11 cellular contexts compared by ENCODE assay signal in genomic region chr16:4612474-4612931, GRCh38. TPM values are rescaled to one million over a fixed set of nuclear protein-coding genes. Genes with fewer than 3 reads are reported as not detected.
DNase-seq lines count a peak whose midpoint lies in the region; ATAC-seq and TF ChIP-seq lines count a peak whose summit lies in the region.
"Had no signal": no experiment of that assay in that cellular context is flagged by ENCODE, and none has a peak within 500 bp of the region (broad histone marks: within the 10 kb centered on the region; RNA-seq: fewer than 3 reads in every experiment).

No MANE protein-coding gene starts in this region.

- H3K4me3 ChIP-seq in NB4 (ENCODE audit: low read depth, low read length) (peak overlapping the region; percentile 25), epithelial cell of esophagus (ENCODE audit: low read length) (peak overlapping the region; percentile 76)

- H3K4me1 Mint-ChIP-seq in progenitor cell of endocrine pancreas (ENCODE audit: low read depth) (peaks cover 14% of the 10 kb centered on the region), osteocyte (ENCODE audit: unreplicated experiment) (peaks cover 34% of the 10 kb centered on the region)

- peak; percentile 22 for TF ChIP-seq CTCF in NB4 (IDR thresholded peaks at IDR 0.05; ENCODE audit: low read depth, low read length)
- TF ChIP-seq CTCF in epithelial cell of esophagus (IDR thresholded peaks at IDR 0.05; ENCODE audit: insufficient read depth, low read depth, low read length, missing control alignments): no peak
- no peak for TF ChIP-seq CTCF in progenitor cell of endocrine pancreas (IDR thresholded peaks at IDR 0.05; ENCODE audit: unreplicated experiment)
- no peak for TF ChIP-seq CTCF in osteocyte (IDR thresholded peaks at IDR 0.05)

- DNase-seq in ELF-1 (ENCODE audit: low read depth, low spot score): peak; percentile 69
- DNase-seq in NB4 (ENCODE audit: low read depth): peak; percentile 49
- no peak for DNase-seq in epithelial cell of esophagus (ENCODE audit: low read depth)
- DNase-seq in progenitor cell of endocrine pancreas (ENCODE audit: low spot score, unreplicated experiment): no peak
- no peak for DNase-seq in NCI-H510A treated with DMSO at 0.1 percent for 48 hours (lab: John Stamatoyannopoulos, UW)
- DNase-seq in NCI-H2107 (lab: John Stamatoyannopoulos, UW): no peak
- no peak for DNase-seq in osteocyte (ENCODE audit: extremely low spot score, unreplicated experiment)
- DNase-seq: left lung; NCI-H1417 treated with DMSO at 0.1 percent for 48 hours; stimulated activated naive CD8-positive, alpha-beta T cell treated with anti-CD3 and anti-CD28 coated beads, Interleukin-15, Interleukin-2, amounts not matched to agents 100 U/mL and 50 U/mL, for 24 hours had no signal

- peak overlapping the region; percentile 74 for H3K4me3 Mint-ChIP-seq in progenitor cell of endocrine pancreas (ENCODE audit: low read depth)
- H3K4me3 Mint-ChIP-seq in osteocyte (ENCODE audit: unreplicated experiment): no peak overlapping the region

- H3K36me3 Mint-ChIP-seq in progenitor cell of endocrine pancreas (ENCODE audit: insufficient read depth) (no peaks in the 10 kb centered on the region), osteocyte (ENCODE audit: unreplicated experiment) (no peaks in the 10 kb centered on the region)

- H3K27me3 Mint-ChIP-seq in progenitor cell of endocrine pancreas (no peaks in the 10 kb centered on the region), osteocyte (ENCODE audit: unreplicated experiment) (no peaks in the 10 kb centered on the region)

- H3K9me3 Mint-ChIP-seq in progenitor cell of endocrine pancreas (ENCODE audit: low read depth): no peaks in the 10 kb centered on the region
- H3K9me3 Mint-ChIP-seq in osteocyte (ENCODE audit: unreplicated experiment): no peaks in the 10 kb centered on the region

- TF ChIP-seq POLR2A in NB4 (IDR thresholded peaks at IDR 0.05; ENCODE audit: extremely low read depth, insufficient read length): no peak
- TF ChIP-seq POLR2A in GM18505 (IDR thresholded peaks at IDR 0.05; ENCODE audit: borderline replicate concordance, extremely low read depth, insufficient read depth, insufficient read length): no peak

- ATAC-seq in GM18505 (IDR thresholded peaks at IDR 0.05; ENCODE audit: unreplicated experiment): no peak
- ATAC-seq: left lung; stimulated activated naive CD8-positive, alpha-beta T cell treated with anti-CD3 and anti-CD28 coated beads, Interleukin-15, Interleukin-2, amounts not matched to agents 100 U/mL and 50 U/mL, for 24 hours had no signal

- H3K27ac Mint-ChIP-seq in progenitor cell of endocrine pancreas (no peak overlapping the region), osteocyte (ENCODE audit: unreplicated experiment) (no peak overlapping the region)

RNA-seq across cellular contexts. Expression of gene UBALD1, which starts 2.2 kb away (rescaled TPM):
- 39.0 and 39.4 TPM in 2 replicates for total RNA-seq in progenitor cell of endocrine pancreas
- 33.6 and 38.4 TPM in 2 replicates for total RNA-seq in osteocyte

RNA-seq across cellular contexts. Expression of gene MGRN1, which starts 12.1 kb away (rescaled TPM):
- 104 and 105 TPM in 2 replicates for total RNA-seq in progenitor cell of endocrine pancreas
- 88.0 and 94.6 TPM in 2 replicates for total RNA-seq in osteocyte

RNA-seq across cellular contexts. Expression of gene C16orf96, which starts 56.4 kb away (rescaled TPM):
- 1.2 and 1.7 TPM in 2 replicates for total RNA-seq in progenitor cell of endocrine pancreas
- 0.08 and 0.26 TPM in 2 replicates for total RNA-seq in osteocyte

Comparison
In these comparisons a context has a peak if more than half of its experiments do, and no peak if none do; other contexts are left out.
1. DNase-seq: peak in ELF-1 (single experiment) and NB4 (single experiment); none in epithelial cell of esophagus (single experiment), progenitor cell of endocrine pancreas (single experiment), NCI-H510A treated with DMSO at 0.1 percent for 48 hours (single experiment), NCI-H2107 (single experiment) and osteocyte (single experiment).